19 cellular contexts compared by ENCODE assay signal in genomic region chr1:212466913-212467650, GRCh38. TPM values are rescaled to one million over a fixed set of nuclear protein-coding genes. Genes with fewer than 3 reads are reported as not detected.
DNase-seq lines count a peak whose midpoint lies in the region; ATAC-seq, FAIRE-seq and TF ChIP-seq lines count a peak whose summit lies in the region.
"Had no signal": no experiment of that assay in that cellular context is flagged by ENCODE, and none has a peak within 500 bp of the region (broad histone marks: within the 10 kb centered on the region; RNA-seq: fewer than 3 reads in every experiment).

No MANE protein-coding gene starts in this region.

- H3K4me1 Mint-ChIP-seq in MCF 10A (ENCODE audit: insufficient read depth, unreplicated experiment): peaks cover 10% of the 10 kb centered on the region

- no peak overlapping the region for H3K4me2 ChIP-seq in osteoblast (ENCODE audit: insufficient read depth, low read length)
- no peak overlapping the region for H3K4me2 ChIP-seq in mesenchymal stem cell (ENCODE audit: low read length, poor library complexity, severe bottlenecking)

- H3K23ac ChIP-seq in mesenchymal stem cell (ENCODE audit: low read length in 2 of 2): no peak overlapping the region

- H3K27me3 Mint-ChIP-seq in MCF 10A (ENCODE audit: insufficient read depth, unreplicated experiment): no peaks in the 10 kb centered on the region

- TF ChIP-seq POLR2A in breast epithelium (IDR thresholded peaks at IDR 0.05) (no peak), GM12892 (IDR thresholded peaks at IDR 0.05; ENCODE audit: low read depth, low read length) (no peak)

- POLR2A ChIA-PET in MCF 10A (lab: Yijun Ruan, JAX): interaction anchor here (0.6 to 1.0 kb wide), 2 partner anchors 23 to 426 kb away, joined by 3 to 6 read pairs; no protein-coding TSS in a partner anchor

- no peak overlapping the region for H4K8ac ChIP-seq in mesenchymal stem cell (ENCODE audit: low read length)

- H3K4me3 ChIP-seq in breast epithelium: peak overlapping the region in 1 of 3 donors; percentile 22
- H3K4me3 ChIP-seq in dorsolateral prefrontal cortex: no peak overlapping the region
- no peak overlapping the region for H3K4me3 ChIP-seq in osteoblast (ENCODE audit: insufficient read depth, low read length)
- H3K4me3 ChIP-seq in mesenchymal stem cell (ENCODE audit: insufficient read depth in 1 of 2, low read depth in 1 of 2, low read length in 2 of 2): no peak overlapping the region
- H3K4me3 ChIP-seq: ovary had no signal

- no peak overlapping the region for H4K91ac ChIP-seq in mesenchymal stem cell (ENCODE audit: low read length)

- no peak overlapping the region for H3K14ac ChIP-seq in mesenchymal stem cell (ENCODE audit: low read length in 2 of 2)

- H3K27me3 ChIP-seq in breast epithelium: no peaks in the 10 kb centered on the region
- H3K27me3 ChIP-seq in dorsolateral prefrontal cortex: no peaks in the 10 kb centered on the region
- no peaks in the 10 kb centered on the region for H3K27me3 ChIP-seq in osteoblast (ENCODE audit: insufficient read depth, low read length)
- H3K27me3 ChIP-seq in mesenchymal stem cell (ENCODE audit: control insufficient read depth in 1 of 2, insufficient read depth in 1 of 2, low read length in 2 of 2): peaks cover 8 to 10% of the 10 kb centered on the region in 2 experiments
- H3K27me3 ChIP-seq: ovary had no signal

- H3K9me3 Mint-ChIP-seq in MCF 10A (ENCODE audit: unreplicated experiment): no peaks in the 10 kb centered on the region

- H2AK5ac ChIP-seq in mesenchymal stem cell (ENCODE audit: low read length, severe bottlenecking): no peak overlapping the region

- H3K36me3 Mint-ChIP-seq in MCF 10A (ENCODE audit: insufficient read depth, unreplicated experiment): peaks cover 18% of the 10 kb centered on the region

- no peak overlapping the region for H3K4me3 Mint-ChIP-seq in MCF 10A (ENCODE audit: unreplicated experiment)

- no peak overlapping the region for H2BK15ac ChIP-seq in mesenchymal stem cell (ENCODE audit: low read depth, poor library complexity, severe bottlenecking)

- no peak overlapping the region for H3K18ac ChIP-seq in mesenchymal stem cell (ENCODE audit: low read depth in 1 of 2, low read length in 2 of 2)

- H3K27ac Mint-ChIP-seq in MCF 10A (ENCODE audit: low read depth, unreplicated experiment): no peak overlapping the region

- no peak for FAIRE-seq in GM12892 (lab: Jason Lieb, UNC)
- FAIRE-seq: A204.1, colon, frontal cortex, RCC 7860 had no signal

- H3K79me1 ChIP-seq in mesenchymal stem cell (replicated peaks; ENCODE audit: low read length, poor library complexity, severe bottlenecking): no peaks in the 10 kb centered on the region

- H3K9me3 ChIP-seq in breast epithelium (no peaks in the 10 kb centered on the region), osteoblast (ENCODE audit: low read depth, low read length) (no peaks in the 10 kb centered on the region), mesenchymal stem cell (ENCODE audit: control insufficient read depth, low read length) (no peaks in the 10 kb centered on the region)
- H3K9me3 ChIP-seq: ovary had no signal

- no peak for ATAC-seq in GM21619 (IDR thresholded peaks at IDR 0.05; ENCODE audit: unreplicated experiment)
- no peak for ATAC-seq in HG03571 (IDR thresholded peaks at IDR 0.05; ENCODE audit: unreplicated experiment)
- ATAC-seq: activated CD4-positive, CD25-positive, alpha-beta regulatory T cell treated with anti-CD3 and anti-CD28 coated beads, Interleukin-2, amount 50 U/mL, for 24 hours had no signal

- no peak overlapping the region for H2AFZ ChIP-seq in osteoblast (ENCODE audit: low read length)
- H2AFZ ChIP-seq in mesenchymal stem cell (ENCODE audit: low read depth, low read length): no peak overlapping the region

- no peaks in the 10 kb centered on the region for H4K20me1 ChIP-seq in osteoblast (ENCODE audit: insufficient read depth, low read length)

- H3K27ac ChIP-seq in breast epithelium (peak overlapping the region; percentile 86 to 92), dorsolateral prefrontal cortex (peak overlapping the region in 53 of 59 donors; percentile 7 to 99 (median 83)), osteoblast (ENCODE audit: low read depth, low read length) (no peak overlapping the region), mesenchymal stem cell (ENCODE audit: low read length, poor library complexity, severe bottlenecking) (no peak overlapping the region)
- H3K27ac ChIP-seq: ovary had no signal

- peaks cover 4 to 12% of the 10 kb centered on the region in 2 donors for H3K4me1 ChIP-seq in breast epithelium
- H3K4me1 ChIP-seq in osteoblast (ENCODE audit: insufficient read depth, low read length): peaks cover 9% of the 10 kb centered on the region
- H3K4me1 ChIP-seq in mesenchymal stem cell (ENCODE audit: control insufficient read depth, insufficient read depth, low read depth, low read length): peaks cover 9% of the 10 kb centered on the region

- no TSS peak for BruUV-seq in MCF 10A (replicated peaks; lab: Mats Ljungman, UMichigan)

- no peak overlapping the region for H2BK5ac ChIP-seq in mesenchymal stem cell (ENCODE audit: low read depth, low read length, poor library complexity, severe bottlenecking)

- no peak overlapping the region for H2BK120ac ChIP-seq in mesenchymal stem cell (ENCODE audit: low read depth, low read length)

- no peak overlapping the region for H2BK12ac ChIP-seq in mesenchymal stem cell (ENCODE audit: low read length in 2 of 2)

- TF ChIP-seq CTCF in breast epithelium (IDR thresholded peaks at IDR 0.05) (no peak), MCF 10A (IDR thresholded peaks at IDR 0.05; ENCODE audit: unreplicated experiment) (no peak), dorsolateral prefrontal cortex (IDR thresholded peaks at IDR 0.05 in 54 of 56, conservative IDR thresholded peaks at IDR 0.05 in 2 of 56; ENCODE audit: low read depth in 1 of 56, partially characterized antibody in 56 of 56) (no peak), osteoblast (IDR thresholded peaks at IDR 0.05; ENCODE audit: extremely low read depth, low read depth, low read length) (no peak)

- H3K36me3 ChIP-seq in breast epithelium (no peaks in the 10 kb centered on the region), osteoblast (ENCODE audit: insufficient read depth, low read length) (no peaks in the 10 kb centered on the region), mesenchymal stem cell (ENCODE audit: control insufficient read depth in 1 of 2, insufficient read depth in 2 of 2, low read depth in 1 of 2, low read length in 2 of 2) (no peaks in the 10 kb centered on the region)
- H3K36me3 ChIP-seq: ovary had no signal

- WGBS in mesenchymal stem cell: 85% methylated on average over 11 of the region's 11 CpGs

- H3K79me2 ChIP-seq in osteoblast (ENCODE audit: insufficient read depth, low read length): no peaks in the 10 kb centered on the region

- H3K9ac ChIP-seq in mesenchymal stem cell (ENCODE audit: low read length): no peak overlapping the region

- intact Hi-C loops in breast epithelium (cut with DNase I; ENCODE audit: low total_unique reads): no loop called here
- intact Hi-C loops in MCF 10A (cut with micrococcal nuclease): no loop called here
- intact Hi-C loops in dorsolateral prefrontal cortex (cut with DNase I): no loop called here

- CTCF ChIA-PET in MCF 10A (lab: Yijun Ruan, JAX): interaction anchor here (1.2 to 11.7 kb wide), 6 partner anchors 10 to 431 kb away, joined by 3 to 250 read pairs (median 26); partner anchors contain the start of gene DTL

- DNase-seq in breast epithelium (ENCODE audit: low spot score in 2 of 2) (peak in 1 of 2 donors; percentile 47), MCF 10A (ENCODE audit: unreplicated experiment) (no peak), dorsolateral prefrontal cortex (no peak), osteoblast (ENCODE audit: insufficient read length, low spot score, missing footprints) (peak; percentile 83), mesenchymal stem cell (no peak), GM12892 (ENCODE audit: insufficient read length) (no peak)
- DNase-seq: activated effector memory CD4-positive, alpha-beta T cell treated with anti-CD3 and anti-CD28 coated beads, Interleukin-2, amount 50 U/mL, for 16 hours; GOT3; NCI-H1694 treated with DMSO at 0.1 percent for 48 hours; NCI-H2227 treated with DMSO at 0.1 percent for 48 hours; ovary; stimulated activated CD4-positive, alpha-beta T cell treated with anti-CD3 and anti-CD28 coated beads, Interleukin-4, amount 100 ng/mL, for 4 hours had no signal

- no peak overlapping the region for H3K4ac ChIP-seq in mesenchymal stem cell (ENCODE audit: low read depth in 1 of 2, low read length in 2 of 2)

RNA-seq across cellular contexts. Expression of gene NENF, which starts 34.4 kb away (rescaled TPM):
- 100 to 1,000 TPM in 2 of 3 donors, 10 to 100 TPM in 1; 78.9 to 142 (median 142) TPM for total RNA-seq in breast epithelium
- 110 and 122 TPM in 2 replicates for total RNA-seq in MCF 10A (2022)
- 100 to 1,000 TPM in 3 of 120 experiments, 10 to 100 TPM in 117; 43.3 to 144 (median 67.5) TPM for total RNA-seq in dorsolateral prefrontal cortex
- 33.7 and 35.4 TPM in 2 replicates for total RNA-seq in osteoblast
- 44.7 TPM for polyA plus RNA-seq in mesenchymal stem cell (2013, experiment 1 of 2)
- polyA plus RNA-seq in mesenchymal stem cell (2013, experiment 2 of 2): 49.2 TPM
- polyA plus RNA-seq in GM12892 (2012; ENCODE audit: missing spikeins): 67.1 TPM

RNA-seq across cellular contexts. Expression of gene PACC1, which starts 52.4 kb away (rescaled TPM):
- total RNA-seq in breast epithelium (1 to 10 TPM; 2.7 to 6.2 (median 4.2) TPM), MCF 10A (2022) (23.0 and 23.3 TPM in 2 replicates), dorsolateral prefrontal cortex (10 to 100 TPM in 118 of 120 experiments, 1 to 10 TPM in 2; 6.9 to 82.7 (median 24.1) TPM), osteoblast (6.5 and 7.1 TPM in 2 replicates)
- polyA plus RNA-seq in mesenchymal stem cell (2013, experiment 1 of 2): 5.6 TPM
- polyA plus RNA-seq in mesenchymal stem cell (2013, experiment 2 of 2): 5.9 TPM
- 11.2 TPM for polyA plus RNA-seq in GM12892 (2012; ENCODE audit: missing spikeins)

Comparison
In these comparisons a context has a peak if more than half of its experiments do, and no peak if none do; other contexts are left out.
1. H3K27ac ChIP-seq: peak in breast epithelium (2 of 2) and dorsolateral prefrontal cortex (53 of 59); none in osteoblast (single experiment) and mesenchymal stem cell (single experiment).